In genomic region chrX:154411981-154412340, GRCh38 we compare ENCODE assay signal across 8 cellular contexts. TPM values are rescaled to one million over a fixed set of nuclear protein-coding genes. Genes with fewer than 3 reads are reported as not detected.
DNase-seq lines count a peak whose midpoint lies in the region; ATAC-seq and TF ChIP-seq lines count a peak whose summit lies in the region.

No MANE protein-coding gene starts in this region.

- H3K4me1 Mint-ChIP-seq in activated T-cell treated with anti-CD3 and anti-CD28 coated beads, Interleukin-2, amount 50 U/mL, for 24 hours (ENCODE audit: low read depth): peaks cover 14% of the 10 kb centered on the region
- peaks cover 10% of the 10 kb centered on the region for H3K4me1 Mint-ChIP-seq in nephron

- H3K27me3 ChIP-seq in fibroblast of lung (ENCODE audit: control insufficient read depth, insufficient read depth, low read length): no peaks in the 10 kb centered on the region
- H3K27me3 ChIP-seq in aorta (ENCODE audit: control insufficient read depth in 1 of 2, insufficient read depth in 2 of 2, low read length in 1 of 2): no peaks in the 10 kb centered on the region

- no peak for TF ChIP-seq CTCF in fibroblast of lung (conservative IDR thresholded peaks at IDR 0.05 in 1 of 2, IDR thresholded peaks at IDR 0.05 in 1 of 2; ENCODE audit: low read depth in 1 of 2, low read length in 2 of 2)
- no peak for TF ChIP-seq CTCF in nephron (IDR thresholded peaks at IDR 0.05; ENCODE audit: unreplicated experiment in 3 of 3)

- no peaks in the 10 kb centered on the region for H3K79me2 ChIP-seq in fibroblast of lung (ENCODE audit: control insufficient read depth, insufficient read depth, low read length)

- whole genome bisulfite sequencing in aorta, 2 donors: 1 to 36% methylated on average over 29 of the region's 29 CpGs

- peaks cover 15% of the 10 kb centered on the region for H3K27me3 Mint-ChIP-seq in activated T-cell treated with anti-CD3 and anti-CD28 coated beads, Interleukin-2, amount 50 U/mL, for 24 hours
- no peaks in the 10 kb centered on the region for H3K27me3 Mint-ChIP-seq in nephron (ENCODE audit: low read depth)

- peaks cover 28% of the 10 kb centered on the region for H3K36me3 Mint-ChIP-seq in activated T-cell treated with anti-CD3 and anti-CD28 coated beads, Interleukin-2, amount 50 U/mL, for 24 hours (ENCODE audit: low read depth)
- H3K36me3 Mint-ChIP-seq in nephron (ENCODE audit: low read depth): peaks cover 12% of the 10 kb centered on the region

- peak overlapping the region; percentile 83 for H3K4me2 ChIP-seq in fibroblast of lung (ENCODE audit: extremely low read depth, insufficient read depth, low read length)

- peak overlapping the region; percentile 58 for H3K9ac ChIP-seq in fibroblast of lung (ENCODE audit: insufficient read depth, low read length)

- peak; percentile 57 for TF ChIP-seq POLR2A in GM15510 (IDR thresholded peaks at IDR 0.05; ENCODE audit: borderline replicate concordance, extremely low read depth, insufficient read length)

- ATAC-seq in HG03103 (IDR thresholded peaks at IDR 0.05; ENCODE audit: low read depth, unreplicated experiment) (peak; percentile 72), aorta (ENCODE audit: low FRiP score) (peak; percentile 66)

- H3K9me3 Mint-ChIP-seq in activated T-cell treated with anti-CD3 and anti-CD28 coated beads, Interleukin-2, amount 50 U/mL, for 24 hours: no peaks in the 10 kb centered on the region
- H3K9me3 Mint-ChIP-seq in nephron: peaks cover 17% of the 10 kb centered on the region

- H4K20me1 ChIP-seq in fibroblast of lung (ENCODE audit: control insufficient read depth, extremely low read depth, insufficient read depth, low read length): no peaks in the 10 kb centered on the region

- peak overlapping the region; percentile 41 to 70 (median 50) for H3K4me3 ChIP-seq in fibroblast of lung (replicated peaks in 1 of 4; ENCODE audit: control extremely low read depth in 1 of 4, insufficient read depth in 1 of 4, low read depth in 3 of 4, low read length in 4 of 4)
- peak overlapping the region; percentile 51 to 79 for H3K4me3 ChIP-seq in aorta (ENCODE audit: low read length in 2 of 2)

- intact Hi-C loops in aorta (cut with DNase I): no loop called here

- DNase-seq in A172 (ENCODE audit: low spot score) (peak; percentile 64), NCI-H526 treated with DMSO at 0.1 percent for 48 hours (lab: John Stamatoyannopoulos, UW) (peak; percentile 81), fibroblast of lung (ENCODE audit: low read depth in 2 of 2) (peak; percentile 35 to 50), aorta (peak; percentile 79 to 83)
- DNase-seq in activated T-cell treated with anti-CD3 and anti-CD28 coated beads, Interleukin-2, amount 50 U/mL, for 24 hours: peak; percentile 71

- peak overlapping the region; percentile 56 for H3K27ac Mint-ChIP-seq in activated T-cell treated with anti-CD3 and anti-CD28 coated beads, Interleukin-2, amount 50 U/mL, for 24 hours
- H3K27ac Mint-ChIP-seq in nephron: peak overlapping the region in 2 of 3 experiments; percentile 43 to 74

- H3K4me1 ChIP-seq in fibroblast of lung (ENCODE audit: control insufficient read depth, extremely low read depth, insufficient read depth, low read length) (peaks cover 2% of the 10 kb centered on the region), aorta (ENCODE audit: control insufficient read depth in 1 of 2, insufficient read depth in 2 of 2, low read length in 2 of 2) (no peaks in the 10 kb centered on the region)

- peak overlapping the region; percentile 92 for H3K4me3 Mint-ChIP-seq in activated T-cell treated with anti-CD3 and anti-CD28 coated beads, Interleukin-2, amount 50 U/mL, for 24 hours
- H3K4me3 Mint-ChIP-seq in nephron: peak overlapping the region; percentile 81 to 86 (median 85)

- no peaks in the 10 kb centered on the region for H3K9me3 ChIP-seq in fibroblast of lung (ENCODE audit: control insufficient read depth, insufficient read depth, low read depth, low read length)
- no peaks in the 10 kb centered on the region for H3K9me3 ChIP-seq in aorta (ENCODE audit: control insufficient read depth, low read length)

- H2AFZ ChIP-seq in fibroblast of lung (ENCODE audit: low read length): no peak overlapping the region

- H3K36me3 ChIP-seq in fibroblast of lung (ENCODE audit: control insufficient read depth, insufficient read depth, low read length) (no peaks in the 10 kb centered on the region), aorta (ENCODE audit: control insufficient read depth in 1 of 2, insufficient read depth in 2 of 2, low read length in 1 of 2) (no peaks in the 10 kb centered on the region)

- H3K27ac ChIP-seq in fibroblast of lung (ENCODE audit: insufficient read depth, low read length) (peak overlapping the region; percentile 56), aorta (ENCODE audit: low read depth in 1 of 2, low read length in 2 of 2) (peak overlapping the region in 1 of 2 donors; percentile 62)

RNA-seq across cellular contexts. Expression of gene TAFAZZIN, which starts 0.6 kb away (rescaled TPM):
- total RNA-seq in A172 (2014; rRNA removed; shearing (Covaris generic)): 29.8 and 43.7 TPM in 2 replicates
- total RNA-seq in fibroblast of lung (17.7 and 21.6 TPM in 2 replicates), aorta (10 to 100 TPM; 30.8 to 59.6 TPM)
- polyA plus RNA-seq in fibroblast of lung (11.2 and 12.1 TPM in 2 replicates), aorta (100 to 1,000 TPM in 1 of 2 donors, 1 to 10 TPM in 1; 5.5 to 129 TPM)
- polyA plus RNA-seq in fibroblast of lung (2012): 11.5 and 14.2 TPM in 2 replicates
- polyA minus RNA-seq in fibroblast of lung (ENCODE audit: low replicate concordance): 18.1 and 20.7 TPM in 2 replicates

RNA-seq across cellular contexts. Expression of gene DNASE1L1, which starts 2.9 kb away (rescaled TPM):
- total RNA-seq in A172 (2014; rRNA removed; shearing (Covaris generic)): 65.3 and 70.8 TPM in 2 replicates
- total RNA-seq in fibroblast of lung (13.9 and 38.5 TPM in 2 replicates), aorta (10 to 100 TPM; 25.9 to 29.0 TPM)
- polyA plus RNA-seq in fibroblast of lung (11.3 and 13.6 TPM in 2 replicates), aorta (10 to 100 TPM; 37.3 to 46.2 TPM)
- 17.0 and 18.7 TPM in 2 replicates for polyA plus RNA-seq in fibroblast of lung (2012)
- polyA minus RNA-seq in fibroblast of lung (ENCODE audit: low replicate concordance): 22.0 and 24.1 TPM in 2 replicates

RNA-seq across cellular contexts. Expression of gene RPL10, which starts 13.8 kb away (rescaled TPM):
- total RNA-seq in A172 (2014; rRNA removed; shearing (Covaris generic)): 2,649 and 4,739 TPM in 2 replicates
- 2,291 and 2,319 TPM in 2 replicates for total RNA-seq in fibroblast of lung
- 4,015 and 4,527 TPM in 2 replicates for polyA plus RNA-seq in fibroblast of lung
- 3,945 and 3,972 TPM in 2 replicates for polyA plus RNA-seq in fibroblast of lung (2012)
- polyA minus RNA-seq in fibroblast of lung (ENCODE audit: low replicate concordance): 1,736 and 2,258 TPM in 2 replicates
- total RNA-seq in aorta: 1,000 to 10,000 TPM; 2,525 to 2,861 TPM
- 1,000 to 10,000 TPM; 7,028 to 7,505 TPM for polyA plus RNA-seq in aorta

RNA-seq across cellular contexts. Expression of gene ATP6AP1, which starts 16.5 kb away (rescaled TPM):
- 132 and 137 TPM in 2 replicates for total RNA-seq in A172 (2014; rRNA removed; shearing (Covaris generic))
- total RNA-seq in fibroblast of lung: 38.8 and 59.8 TPM in 2 replicates
- 86.9 and 89.7 TPM in 2 replicates for polyA plus RNA-seq in fibroblast of lung
- 80.2 and 84.8 TPM in 2 replicates for polyA plus RNA-seq in fibroblast of lung (2012)
- 122 and 129 TPM in 2 replicates for polyA minus RNA-seq in fibroblast of lung (ENCODE audit: low replicate concordance)
- total RNA-seq in aorta: 10 to 100 TPM; 63.3 to 63.5 TPM
- 10 to 100 TPM; 44.1 to 77.5 TPM for polyA plus RNA-seq in aorta

RNA-seq across cellular contexts. Expression of gene GDI1, which starts 25.0 kb away (rescaled TPM):
- total RNA-seq in A172 (2014; rRNA removed; shearing (Covaris generic)): 143 and 229 TPM in 2 replicates
- total RNA-seq in fibroblast of lung (53.2 and 86.5 TPM in 2 replicates), aorta (100 to 1,000 TPM; 124 to 130 TPM)
- polyA plus RNA-seq in fibroblast of lung (134 and 162 TPM in 2 replicates), aorta (100 to 1,000 TPM in 1 of 2 donors, 10 to 100 TPM in 1; 77.0 to 209 TPM)
- polyA plus RNA-seq in fibroblast of lung (2012): 114 and 125 TPM in 2 replicates
- 242 and 276 TPM in 2 replicates for polyA minus RNA-seq in fibroblast of lung (ENCODE audit: low replicate concordance)
